ENCODE assay signal across 1 cellular context in genomic region chr19:3358919-3359849, GRCh38.
TF ChIP-seq lines count a peak whose summit lies in the region.

No MANE protein-coding gene starts in this region.

TF ChIP-seq in HepG2, 621 proteins besides CTCF, POLR2A, EP300 and RAD21 (continued from another document and continues in another):
- TF ChIP-seq, protein P1, sequence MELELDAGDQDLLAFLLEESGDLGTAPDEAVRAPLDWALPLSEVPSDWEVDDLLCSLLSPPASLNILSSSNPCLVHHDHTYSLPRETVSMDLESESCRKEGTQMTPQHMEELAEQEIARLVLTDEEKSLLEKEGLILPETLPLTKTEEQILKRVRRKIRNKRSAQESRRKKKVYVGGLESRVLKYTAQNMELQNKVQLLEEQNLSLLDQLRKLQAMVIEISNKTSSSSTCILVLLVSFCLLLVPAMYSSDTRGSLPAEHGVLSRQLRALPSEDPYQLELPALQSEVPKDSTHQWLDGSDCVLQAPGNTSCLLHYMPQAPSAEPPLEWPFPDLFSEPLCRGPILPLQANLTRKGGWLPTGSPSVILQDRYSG (CRISPR knock-in tag; IDR thresholded peaks at IDR 0.05), result 0 out of 2 replicates have a peak, but pooled peaks have one; percentile 33
- TF ChIP-seq TEAD3 (CRISPR knock-in tag; optimal IDR thresholded peaks at IDR 0.05; ENCODE audit: borderline replicate concordance) (no peak), SPEN (CRISPR knock-in tag; IDR thresholded peaks at IDR 0.05; ENCODE audit: low read depth) (0 out of 2 replicates have a peak, but pooled peaks have one; percentile 22), ZNF670 (CRISPR knock-in tag; IDR thresholded peaks at IDR 0.05; ENCODE audit: borderline replicate concordance) (no peak), IRF2 (CRISPR knock-in tag; IDR thresholded peaks at IDR 0.05) (peak; percentile 77), CHCHD3 (CRISPR knock-in tag; IDR thresholded peaks at IDR 0.05) (0 out of 2 replicates have a peak, but pooled peaks have one; percentile 51), ZNF709 (CRISPR knock-in tag; IDR thresholded peaks at IDR 0.05) (peak; percentile 68; the same call in 1 of the 2 replicates), ZNF589 (CRISPR knock-in tag; conservative IDR thresholded peaks at IDR 0.05) (0 out of 2 replicates have a peak, but pooled peaks have one; percentile 38), ZFX (CRISPR knock-in tag; IDR thresholded peaks at IDR 0.05; ENCODE audit: low read depth) (peak; percentile 48; the same call in 1 of the 2 replicates), MAZ (IDR thresholded peaks at IDR 0.05; ENCODE audit: borderline replicate concordance, low read depth, low read length) (0 out of 2 replicates have a peak, but pooled peaks have one; percentile 23), MAZ (CRISPR knock-in tag; IDR thresholded peaks at IDR 0.05; ENCODE audit: low read depth) (no peak; the same call in 1 of the 2 replicates), RAD51 (IDR thresholded peaks at IDR 0.05; ENCODE audit: borderline replicate concordance) (no peak), HES4 (CRISPR knock-in tag; IDR thresholded peaks at IDR 0.05; ENCODE audit: borderline replicate concordance) (peak; percentile 65; the same call in 1 of the 2 replicates), SCMH1 (CRISPR knock-in tag; IDR thresholded peaks at IDR 0.05; ENCODE audit: borderline replicate concordance) (no peak), MAX (IDR thresholded peaks at IDR 0.05) (peak; percentile 43; the same call in 1 of the 2 replicates), ELF3 (CRISPR knock-in tag; IDR thresholded peaks at IDR 0.05) (no peak), ZBTB14 (CRISPR knock-in tag; IDR thresholded peaks at IDR 0.05) (peak; percentile 85), MED8 (CRISPR knock-in tag; IDR thresholded peaks at IDR 0.05; ENCODE audit: insufficient replicate concordance) (no peak), KMT2B (CRISPR knock-in tag; IDR thresholded peaks at IDR 0.05) (no peak), ZNF776 (CRISPR knock-in tag; IDR thresholded peaks at IDR 0.05) (peak; percentile 53; the same call in 1 of the 2 replicates), ZNF253 (CRISPR knock-in tag; IDR thresholded peaks at IDR 0.05; ENCODE audit: borderline replicate concordance) (no peak), HOXA9 (CRISPR knock-in tag; IDR thresholded peaks at IDR 0.05; ENCODE audit: borderline replicate concordance) (0 out of 2 replicates have a peak, but pooled peaks have one; percentile 20), MTF2 (CRISPR knock-in tag; IDR thresholded peaks at IDR 0.05; ENCODE audit: borderline replicate concordance) (0 out of 2 replicates have a peak, but pooled peaks have one; percentile 30), SKI (IDR thresholded peaks at IDR 0.05; ENCODE audit: partially characterized antibody) (peak; percentile 26), ZFY (CRISPR knock-in tag; IDR thresholded peaks at IDR 0.05) (peak; percentile 53; the same call in 1 of the 2 replicates), PHF8 (CRISPR knock-in tag; IDR thresholded peaks at IDR 0.05) (peak; percentile 54), GABPB1 (CRISPR knock-in tag; IDR thresholded peaks at IDR 0.05) (peak; percentile 11; the same call in 1 of the 2 replicates), ZFP82 (CRISPR knock-in tag; IDR thresholded peaks at IDR 0.05; ENCODE audit: borderline replicate concordance) (no peak), ZNF646 (CRISPR knock-in tag; IDR thresholded peaks at IDR 0.05) (0 out of 2 replicates have a peak, but pooled peaks have one; percentile 27), MED1 (CRISPR knock-in tag; IDR thresholded peaks at IDR 0.05) (0 out of 2 replicates have a peak, but pooled peaks have one; percentile 26), IKZF4 (CRISPR knock-in tag; IDR thresholded peaks at IDR 0.05; ENCODE audit: borderline replicate concordance, low read depth, not compliant biosample characterization) (peak; percentile 32), IRF9 (CRISPR knock-in tag; IDR thresholded peaks at IDR 0.05; ENCODE audit: borderline replicate concordance) (no peak), AGO1 (IDR thresholded peaks at IDR 0.05; ENCODE audit: low read depth, low read length, poor library complexity, severe bottlenecking) (peak; percentile 38), NR1H2 (CRISPR knock-in tag; IDR thresholded peaks at IDR 0.05; ENCODE audit: borderline replicate concordance, low read depth) (no peak), ATF7-NPFF (CRISPR knock-in tag; IDR thresholded peaks at IDR 0.05; ENCODE audit: low read depth) (peak; percentile 84; the same call in 1 of the 2 replicates), MTA1 (CRISPR knock-in tag; IDR thresholded peaks at IDR 0.05; ENCODE audit: borderline replicate concordance) (peak; percentile 43; the same call in 1 of the 2 replicates), POGK (CRISPR knock-in tag; conservative IDR thresholded peaks at IDR 0.05) (peak; percentile 56), ZMAT3 (CRISPR knock-in tag; conservative IDR thresholded peaks at IDR 0.05) (0 out of 2 replicates have a peak, but pooled peaks have one; percentile 51), MXD3 (CRISPR knock-in tag; IDR thresholded peaks at IDR 0.05) (peak; percentile 33; the same call in 1 of the 2 replicates), ZMYM3 (CRISPR knock-in tag; IDR thresholded peaks at IDR 0.05) (0 out of 2 replicates have a peak, but pooled peaks have one; percentile 20), NRL (CRISPR knock-in tag; IDR thresholded peaks at IDR 0.05; ENCODE audit: borderline replicate concordance) (peak; percentile 25; the same call in 1 of the 2 replicates), KDM2A (CRISPR knock-in tag; IDR thresholded peaks at IDR 0.05; ENCODE audit: borderline replicate concordance, low read depth) (0 out of 2 replicates have a peak, but pooled peaks have one; percentile 16), GATAD1 (CRISPR knock-in tag; IDR thresholded peaks at IDR 0.05) (0 out of 2 replicates have a peak, but pooled peaks have one; percentile 12), PPARG (CRISPR knock-in tag; conservative IDR thresholded peaks at IDR 0.05) (no peak), HMG20B (CRISPR knock-in tag; conservative IDR thresholded peaks at IDR 0.05) (no peak), HDAC2 (CRISPR knock-in tag; IDR thresholded peaks at IDR 0.05) (peak; percentile 46), ZNF546 (CRISPR knock-in tag; conservative IDR thresholded peaks at IDR 0.05) (no peak), ZNF263 (CRISPR knock-in tag; IDR thresholded peaks at IDR 0.05) (peak; percentile 47; the same call in 1 of the 2 replicates), SIN3A (IDR thresholded peaks at IDR 0.05; ENCODE audit: borderline replicate concordance, low read depth, low read length) (peak; percentile 29; the same call in 1 of the 2 replicates), NFKB2 (CRISPR knock-in tag; IDR thresholded peaks at IDR 0.05; ENCODE audit: borderline replicate concordance) (0 out of 2 replicates have a peak, but pooled peaks have one; percentile 47)
- TF ChIP-seq, protein P2, sequence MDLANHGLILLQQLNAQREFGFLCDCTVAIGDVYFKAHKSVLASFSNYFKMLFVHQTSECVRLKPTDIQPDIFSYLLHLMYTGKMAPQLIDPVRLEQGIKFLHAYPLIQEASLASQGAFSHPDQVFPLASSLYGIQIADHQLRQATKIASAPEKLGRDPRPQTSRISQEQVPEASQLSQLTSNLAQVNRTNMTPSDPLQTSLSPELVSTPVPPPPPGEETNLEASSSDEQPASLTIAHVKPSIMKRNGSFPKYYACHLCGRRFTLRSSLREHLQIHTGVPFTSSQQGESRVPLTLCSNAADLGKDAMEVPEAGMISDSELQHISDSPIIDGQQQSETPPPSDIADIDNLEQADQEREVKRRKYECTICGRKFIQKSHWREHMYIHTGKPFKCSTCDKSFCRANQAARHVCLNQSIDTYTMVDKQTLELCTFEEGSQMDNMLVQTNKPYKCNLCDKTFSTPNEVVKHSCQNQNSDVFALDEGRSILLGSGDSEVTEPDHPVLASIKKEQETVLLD (CRISPR knock-in tag; IDR thresholded peaks at IDR 0.05; ENCODE audit: low read depth), result 0 out of 2 replicates have a peak, but pooled peaks have one; percentile 21
- TF ChIP-seq, protein P3, sequence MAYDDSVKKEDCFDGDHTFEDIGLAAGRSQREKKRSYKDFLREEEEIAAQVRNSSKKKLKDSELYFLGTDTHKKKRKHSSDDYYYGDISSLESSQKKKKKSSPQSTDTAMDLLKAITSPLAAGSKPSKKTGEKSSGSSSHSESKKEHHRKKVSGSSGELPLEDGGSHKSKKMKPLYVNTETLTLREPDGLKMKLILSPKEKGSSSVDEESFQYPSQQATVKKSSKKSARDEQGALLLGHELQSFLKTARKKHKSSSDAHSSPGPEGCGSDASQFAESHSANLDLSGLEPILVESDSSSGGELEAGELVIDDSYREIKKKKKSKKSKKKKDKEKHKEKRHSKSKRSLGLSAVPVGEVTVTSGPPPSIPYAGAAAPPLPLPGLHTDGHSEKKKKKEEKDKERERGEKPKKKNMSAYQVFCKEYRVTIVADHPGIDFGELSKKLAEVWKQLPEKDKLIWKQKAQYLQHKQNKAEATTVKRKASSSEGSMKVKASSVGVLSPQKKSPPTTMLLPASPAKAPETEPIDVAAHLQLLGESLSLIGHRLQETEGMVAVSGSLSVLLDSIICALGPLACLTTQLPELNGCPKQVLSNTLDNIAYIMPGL (CRISPR knock-in tag; IDR thresholded peaks at IDR 0.05; ENCODE audit: borderline replicate concordance in 1 of 2, low read depth in 1 of 2), result peak in 1 of 2 experiments; percentile 16; a peak in 1 of 4 replicates
